8 cellular contexts compared by ENCODE assay signal in the genomic region with DNA sequence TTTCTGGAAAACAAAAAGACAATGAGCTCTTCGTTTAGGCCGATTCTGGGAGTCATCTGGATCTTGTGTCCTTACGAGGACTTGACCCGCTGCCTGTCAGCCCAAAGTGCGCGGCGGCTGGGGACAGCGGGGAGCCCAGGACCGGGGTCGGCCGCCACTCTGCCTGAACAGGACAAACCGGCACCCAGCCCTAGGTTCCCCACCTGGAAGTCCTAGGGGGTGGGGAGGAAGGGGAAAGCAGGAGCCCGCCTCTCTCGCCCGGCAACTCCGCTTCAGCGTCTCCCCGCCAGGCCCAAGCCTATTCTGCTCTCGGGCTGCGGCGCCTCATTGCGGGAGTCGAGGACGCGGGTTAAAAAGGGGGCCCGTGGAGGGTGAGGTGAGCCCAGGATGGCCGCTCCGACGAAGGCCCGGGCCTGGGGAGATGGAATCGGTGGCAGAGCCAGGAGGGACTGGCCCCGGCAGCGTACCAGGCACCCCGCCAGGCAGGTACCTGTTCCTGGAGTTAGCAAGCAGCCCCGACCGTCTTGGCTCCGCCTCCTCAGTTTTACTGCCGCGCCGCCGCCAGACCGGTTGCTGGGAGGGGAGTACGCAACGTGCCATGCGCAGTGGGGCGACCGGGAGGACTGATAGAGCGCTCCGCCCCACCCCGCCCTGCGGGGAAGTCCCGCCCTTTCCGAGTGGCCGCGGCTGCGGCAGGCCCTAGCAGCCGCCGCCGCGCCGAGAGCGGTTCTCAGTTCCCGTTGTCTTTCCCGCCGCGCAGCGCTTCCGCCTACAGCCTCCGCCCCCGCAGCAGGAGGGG. TPM values are rescaled to one million over a fixed set of nuclear protein-coding genes. Genes with fewer than 3 reads are reported as not detected.
DNase-seq lines count a peak whose midpoint lies in the region; ATAC-seq and TF ChIP-seq lines count a peak whose summit lies in the region.

A gene with protein sequence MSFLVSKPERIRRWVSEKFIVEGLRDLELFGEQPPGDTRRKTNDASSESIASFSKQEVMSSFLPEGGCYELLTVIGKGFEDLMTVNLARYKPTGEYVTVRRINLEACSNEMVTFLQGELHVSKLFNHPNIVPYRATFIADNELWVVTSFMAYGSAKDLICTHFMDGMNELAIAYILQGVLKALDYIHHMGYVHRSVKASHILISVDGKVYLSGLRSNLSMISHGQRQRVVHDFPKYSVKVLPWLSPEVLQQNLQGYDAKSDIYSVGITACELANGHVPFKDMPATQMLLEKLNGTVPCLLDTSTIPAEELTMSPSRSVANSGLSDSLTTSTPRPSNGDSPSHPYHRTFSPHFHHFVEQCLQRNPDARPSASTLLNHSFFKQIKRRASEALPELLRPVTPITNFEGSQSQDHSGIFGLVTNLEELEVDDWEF (minus strand): TSS at position 549 of the 799 bp plus-strand sequence. CDS start 13,430 bp downstream, outside the sequence.

- no peaks in the 10 kb centered on the region for H3K27me3 ChIP-seq in AG04450 (ENCODE audit: control insufficient read depth, insufficient read depth, low read length)

- peak within 1 kb of the TSS; percentile 83 for H3K4me3 ChIP-seq in AG04450 (ENCODE audit: low read depth, low read length)

- ATAC-seq in GM18909 (IDR thresholded peaks at IDR 0.05; ENCODE audit: poor library complexity, unreplicated experiment) (peak; percentile 89), HG03175 (IDR thresholded peaks at IDR 0.05; ENCODE audit: unreplicated experiment) (peak; percentile 86), activated B cell treated with CpG ODN at 0.5 μM for 24 hours (ENCODE audit: low read depth) (peak; percentile 86)

- H3K27ac ChIP-seq in AG04450 (ENCODE audit: low read depth, low read length) (peak within 1 kb of the TSS; percentile 71), caudate nucleus (ENCODE audit: low read depth, low read length) (peak within 1 kb of the TSS; percentile 60)

- peaks cover 5% of the 10 kb centered on the region; the same call in 1 of the 2 replicates for H3K9me3 ChIP-seq in AG04450 (ENCODE audit: control insufficient read depth, insufficient read depth, low read length)

- H3K9me3 Mint-ChIP-seq in activated B cell treated with CpG ODN at 0.5 μM for 24 hours = no peaks in the 10 kb centered on the region

- peak; percentile 89 for DNase-seq in AG04450 (ENCODE audit: low read depth, low spot score)
- DNase-seq in NCI-H226 = peak; percentile 97
- peak; percentile 99 for DNase-seq in activated B cell treated with CpG ODN at 0.5 μM for 24 hours
- peak; percentile 48 to 98 (median 95) for DNase-seq in caudate nucleus (lab: John Stamatoyannopoulos, UW)
- peak; percentile 97 for DNase-seq in inferior parietal cortex (ENCODE audit: extremely low spot score)
- DNase-seq in stimulated activated CD4-positive, alpha-beta T cell treated with anti-CD3 and anti-CD28 coated beads, Interleukin-12 subunit alpha, Interleukin-12 subunit beta, amount 100 ng/mL, for 24 hours (ENCODE audit: low read depth in 2 of 2) = peak; percentile 98 to 99

- H3K4me3 Mint-ChIP-seq in activated B cell treated with CpG ODN at 0.5 μM for 24 hours = peak within 1 kb of the TSS; percentile 86

- CTCF ChIA-PET in AG04450 (lab: Charles Lee) = interaction anchor here (0.7 kb wide), 1 partner anchor 40 kb away, joined by 4 read pairs; no protein-coding TSS in a partner anchor
- CTCF ChIA-PET in activated B cell treated with CpG ODN at 0.5 μM for 24 hours (lab: Charles Lee) = interaction anchor here (1.0 to 1.5 kb wide), 6 partner anchors 16 to 108 kb away, joined by 3 to 7 read pairs (median 4); a partner anchor contains a TSS

- no peak for TF ChIP-seq CTCF in AG04450 (IDR thresholded peaks at IDR 0.05; ENCODE audit: low read depth, low read length)
- no peak for TF ChIP-seq CTCF in activated B cell treated with CpG ODN at 0.5 μM for 24 hours (IDR thresholded peaks at IDR 0.05)

- peaks cover 23% of the 10 kb centered on the region for H3K36me3 Mint-ChIP-seq in activated B cell treated with CpG ODN at 0.5 μM for 24 hours (ENCODE audit: low read depth)

- peak within 1 kb of the TSS; percentile 96 for H3K27ac Mint-ChIP-seq in activated B cell treated with CpG ODN at 0.5 μM for 24 hours

- intact Hi-C loops in activated B cell treated with CpG ODN at 0.5 μM for 24 hours (cut with micrococcal nuclease) = loop anchor here (1.0 to 5.0 kb wide), 10 partner anchors 11 to 521 kb away; a partner anchor contains a TSS

- H3K27me3 Mint-ChIP-seq in activated B cell treated with CpG ODN at 0.5 μM for 24 hours = no peaks in the 10 kb centered on the region

- POLR2A ChIA-PET in AG04450 (lab: Yijun Ruan, JAX) (interaction anchor here (0.9 kb wide), 1 partner anchor 14 kb away, joined by 3 read pairs; no protein-coding TSS in a partner anchor), activated B cell treated with CpG ODN at 0.5 μM for 24 hours (lab: Charles Lee) (interaction anchor here (0.6 to 5.6 kb wide), 35 partner anchors 9 to 1178 kb away, joined by 3 to 295 read pairs (median 5); a partner anchor contains a TSS)

- H3K4me1 Mint-ChIP-seq in activated B cell treated with CpG ODN at 0.5 μM for 24 hours = peaks cover 28% of the 10 kb centered on the region

RNA-seq across cellular contexts. Expression of the gene that starts here (rescaled TPM):
- polyA plus RNA-seq in AG04450 (2011; rRNA removed) = 28.0 and 28.1 TPM in 2 replicates
- polyA minus RNA-seq in AG04450 (2011; rRNA and poly(A)+ RNA removed) = 25.8 and 27.9 TPM in 2 replicates
- total RNA-seq in activated B cell treated with CpG ODN at 0.5 μM for 24 hours = 72.5 and 80.2 TPM in 2 replicates

Comparison
In these comparisons a context has a peak if more than half of its experiments do, and no peak if none do; other contexts are left out.
1. Peak in every context shown above with its lines: DNase-seq, ATAC-seq, H3K4me3 ChIP-seq and H3K27ac ChIP-seq.